Comparison of ENCODE assay signal across 26 cellular contexts in the genomic region with DNA sequence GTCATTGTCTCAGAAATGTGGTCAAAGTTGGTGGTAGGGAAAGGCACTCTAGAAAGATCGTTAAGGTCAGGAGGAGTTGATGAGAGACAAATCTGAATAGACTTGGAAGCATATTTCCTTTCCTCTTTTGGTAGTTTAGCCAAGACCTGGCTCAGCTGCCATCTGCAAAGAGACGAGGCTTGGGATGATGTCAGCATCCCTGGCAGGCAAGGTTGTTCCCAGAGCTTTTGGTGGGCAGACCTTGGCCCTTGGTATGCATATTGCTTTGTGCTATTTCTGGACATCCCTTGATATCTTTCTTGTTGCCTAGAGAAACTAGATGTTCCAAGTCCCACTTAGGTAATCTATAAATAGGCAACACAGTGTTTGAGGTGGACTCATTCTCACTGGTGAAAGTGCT.
"Had no signal": no experiment of that assay in that cellular context is flagged by ENCODE, and none has a peak within 500 bp of the region (broad histone marks: within the 10 kb centered on the region; RNA-seq: fewer than 3 reads in every experiment).

No MANE protein-coding gene starts in this region.

- ATAC-seq: activated naive CD4-positive, alpha-beta T cell treated with anti-CD3 and anti-CD28 coated beads, Interleukin-2, amount 50 U/mL, for 72 hours; activated naive CD8-positive, alpha-beta T cell treated with anti-CD3 and anti-CD28 coated beads, Interleukin-2, amount 50 U/mL, for 24 hours; activated T-cell treated with anti-CD3 and anti-CD28 coated beads, Interleukin-2, amount 50 U/mL, for 4 hours; activated T-cell treated with anti-CD3 and anti-CD28 coated beads, Interleukin-2, amount 50 U/mL, for 72 hours; activated T-helper 17 cell treated with anti-CD3 and anti-CD28 coated beads, Interleukin-2, amount 50 U/mL, for 72 hours; body of pancreas had no signal

- DNase-seq: activated effector memory CD4-positive, alpha-beta T cell treated with anti-CD3 and anti-CD28 coated beads, Interleukin-2, amount 50 U/mL, for 16 hours; activated effector memory CD4-positive, alpha-beta T cell treated with Interleukin-2 at 50 U/mL for 16 hours; activated gamma-delta T cell; activated gamma-delta T cell treated with Interleukin-2 at 50 U/mL for 16 hours; activated naive CD4-positive, alpha-beta T cell; activated naive CD4-positive, alpha-beta T cell treated with anti-CD3 and anti-CD28 coated beads for 36 hours; activated naive CD4-positive, alpha-beta T cell treated with anti-CD3 and anti-CD28 coated beads, Interleukin-2, amount 10 ng/mL, durations not matched to agents 7 days and 5 days; activated naive CD4-positive, alpha-beta T cell treated with anti-CD3 and anti-CD28 coated beads, Interleukin-2, amount 50 U/mL, for 16 hours; activated naive CD4-positive, alpha-beta T cell treated with Interleukin-2 at 50 U/mL for 16 hours; activated naive CD8-positive, alpha-beta T cell treated with anti-CD3 and anti-CD28 coated beads for 36 hours; activated naive CD8-positive, alpha-beta T cell treated with anti-CD3 and anti-CD28 coated beads, Interleukin-2, amount 10 ng/mL, durations not matched to agents 7 days and 5 days; activated naive CD8-positive, alpha-beta T cell treated with anti-CD3 and anti-CD28 coated beads, Interleukin-2, amount 50 U/mL, for 24 hours; activated T-cell treated with anti-CD3 and anti-CD28 coated beads, Interleukin-2, amount 50 U/mL, for 4 hours; activated T-cell treated with anti-CD3 and anti-CD28 coated beads, Interleukin-2, amount 50 U/mL, for 48 hours; activated T-cell treated with anti-CD3 and anti-CD28 coated beads, Interleukin-2, amount 50 U/mL, for 72 hours; adrenal gland; amniotic stem cell; amygdala; aorta; body of pancreas; brain microvascular endothelial cell; caudate nucleus; central memory CD4-positive, alpha-beta T cell; cerebellar nuclear complex had no signal
